8 cellular contexts compared by ENCODE assay signal in genomic region chr7:4681218-4681851, GRCh38. TPM values are rescaled to one million over a fixed set of nuclear protein-coding genes. Genes with fewer than 3 reads are reported as not detected.
A peak's percentile ranks its signal among the peaks of the same experiment; 100 is the strongest.
DNase-seq lines count a peak whose midpoint lies in the region; ATAC-seq and TF ChIP-seq lines count a peak whose summit lies in the region.

No MANE protein-coding gene starts in this region.

- H3K4me3 Mint-ChIP-seq in activated naive CD4-positive, alpha-beta T cell treated with anti-CD3 and anti-CD28 coated beads, Interleukin-2, amount 50 U/mL, for 24 hours = peak overlapping the region; percentile 89

- peaks cover 8% of the 10 kb centered on the region for H3K79me2 ChIP-seq in mesendoderm (ENCODE audit: control insufficient read depth, insufficient read depth, low read length)

- H2AK5ac ChIP-seq in mesendoderm (ENCODE audit: low read length) = no peak overlapping the region

- H3K27me3 ChIP-seq in mesendoderm (ENCODE audit: insufficient read depth, low read length, poor library complexity) (no peaks in the 10 kb centered on the region), upper lobe of right lung (no peaks in the 10 kb centered on the region), foreskin keratinocyte (no peaks in the 10 kb centered on the region), BE2C (0 out of 2 replicates have a peak, but pooled peaks cover 4% of the 10 kb centered on the region)

- no peak overlapping the region for H3K4me2 ChIP-seq in mesendoderm (ENCODE audit: low read length)

- H3K4ac ChIP-seq in mesendoderm (ENCODE audit: low read depth, low read length) = no peak overlapping the region

- no peak overlapping the region for H4K5ac ChIP-seq in mesendoderm (ENCODE audit: low read length)

- H2BK15ac ChIP-seq in mesendoderm (replicated peaks; ENCODE audit: low read depth) = no peak overlapping the region

- DNase-seq in activated T-cell treated with anti-CD3 and anti-CD28 coated beads for 4 hours (peak; percentile 3), mesendoderm (no peak), upper lobe of right lung (no peak), foreskin keratinocyte (no peak), BE2C (no peak)
- no peak for DNase-seq in activated T-cell treated with anti-CD3 and anti-CD28 coated beads, Interleukin-2, amount 50 U/mL, for 1 hour

- WGBS in mesendoderm (ENCODE audit: extremely low coverage, insufficient coverage, low lambda C conversion rate) = no CpG with 5 or more reads among the region's 6 CpGs

- peak overlapping the region; percentile 98 for H4K8ac ChIP-seq in mesendoderm (ENCODE audit: low read depth, low read length)

- intact Hi-C loops in upper lobe of right lung (cut with DNase I) = loop anchor here (10.0 kb wide), 1 partner anchor 63 kb away; no protein-coding TSS in a partner anchor

- H3K36me3 Mint-ChIP-seq in activated naive CD4-positive, alpha-beta T cell treated with anti-CD3 and anti-CD28 coated beads, Interleukin-2, amount 50 U/mL, for 24 hours = peaks cover 5% of the 10 kb centered on the region

- no peak overlapping the region for H3K27ac ChIP-seq in mesendoderm (ENCODE audit: low read depth, low read length)
- peak overlapping the region; percentile 75 for H3K27ac ChIP-seq in upper lobe of right lung
- no peak overlapping the region for H3K27ac ChIP-seq in foreskin keratinocyte

- H3K27ac Mint-ChIP-seq in activated naive CD4-positive, alpha-beta T cell treated with anti-CD3 and anti-CD28 coated beads, Interleukin-2, amount 50 U/mL, for 24 hours = peak overlapping the region; percentile 97

- H2BK5ac ChIP-seq in mesendoderm (ENCODE audit: low read length) = no peak overlapping the region

- H3K56ac ChIP-seq in mesendoderm (ENCODE audit: low read length) = peak overlapping the region; percentile 60

- no peak overlapping the region for H2BK120ac ChIP-seq in mesendoderm (ENCODE audit: low read depth, low read length)

- H3K4me1 ChIP-seq in mesendoderm (ENCODE audit: control insufficient read depth, low read depth, low read length) (peaks cover 6% of the 10 kb centered on the region), upper lobe of right lung (peaks cover 17% of the 10 kb centered on the region), foreskin keratinocyte (no peaks in the 10 kb centered on the region), BE2C (no peaks in the 10 kb centered on the region)

- H3K4me3 ChIP-seq in mesendoderm (ENCODE audit: low read length) (no peak overlapping the region), upper lobe of right lung (peak overlapping the region; percentile 58), BE2C (ENCODE audit: low read depth, low read length) (no peak overlapping the region)

- H3K79me1 ChIP-seq in mesendoderm (ENCODE audit: low read length) = peaks cover 11% of the 10 kb centered on the region

- H3K9me3 Mint-ChIP-seq in activated naive CD4-positive, alpha-beta T cell treated with anti-CD3 and anti-CD28 coated beads, Interleukin-2, amount 50 U/mL, for 24 hours = no peaks in the 10 kb centered on the region

- H3K18ac ChIP-seq in mesendoderm (ENCODE audit: low read length) = peak overlapping the region; percentile 89

- ATAC-seq in upper lobe of right lung (no peak), foreskin keratinocyte (no peak), GM21825 (IDR thresholded peaks at IDR 0.05; ENCODE audit: unreplicated experiment) (no peak)

- H3K9me3 ChIP-seq in upper lobe of right lung (no peaks in the 10 kb centered on the region), BE2C (peaks cover 6% of the 10 kb centered on the region)

- peaks cover 27% of the 10 kb centered on the region for H3K4me1 Mint-ChIP-seq in activated naive CD4-positive, alpha-beta T cell treated with anti-CD3 and anti-CD28 coated beads, Interleukin-2, amount 50 U/mL, for 24 hours

- TF ChIP-seq CTCF in upper lobe of right lung (IDR thresholded peaks at IDR 0.05) (no peak), foreskin keratinocyte (conservative IDR thresholded peaks at IDR 0.05) (no peak), BE2C (IDR thresholded peaks at IDR 0.05; ENCODE audit: low read depth, low read length) (no peak)

- H3K9ac ChIP-seq in mesendoderm (ENCODE audit: low read length) = no peak overlapping the region

- H3K36me3 ChIP-seq in mesendoderm (ENCODE audit: control insufficient read depth, insufficient read depth, low read length) (no peaks in the 10 kb centered on the region), upper lobe of right lung (no peaks in the 10 kb centered on the region), BE2C (peaks cover 3% of the 10 kb centered on the region; the same call in 1 of the 2 replicates)

- no peaks in the 10 kb centered on the region for H3K27me3 Mint-ChIP-seq in activated naive CD4-positive, alpha-beta T cell treated with anti-CD3 and anti-CD28 coated beads, Interleukin-2, amount 50 U/mL, for 24 hours

- no peak overlapping the region for H3K23ac ChIP-seq in mesendoderm (ENCODE audit: low read length)

RNA-seq across cellular contexts. Expression of gene FOXK1, which starts 0.8 kb away (rescaled TPM):
- 4.5 TPM for polyA plus RNA-seq in mesendoderm (2013, experiment 1 of 2)
- polyA plus RNA-seq in mesendoderm (2013, experiment 2 of 2) = 4.1 TPM
- total RNA-seq in upper lobe of right lung (33.3 TPM), foreskin keratinocyte (20.9 and 22.2 TPM in 2 replicates)
- polyA plus RNA-seq in foreskin keratinocyte = 3.6 and 3.8 TPM in 2 replicates
- 26.0 TPM for polyA plus RNA-seq in BE2C (2012; ENCODE audit: insufficient read depth, insufficient read length, low read depth)
